ENCODE assay signal across 16 cellular contexts in genomic region chr6:35087361-35088280, GRCh38. TPM values are rescaled to one million over a fixed set of nuclear protein-coding genes. Genes with fewer than 3 reads are reported as not detected.
DNase-seq lines count a peak whose midpoint lies in the region; ATAC-seq, FAIRE-seq and TF ChIP-seq lines count a peak whose summit lies in the region.
"Had no signal": no experiment of that assay in that cellular context is flagged by ENCODE, and none has a peak within 500 bp of the region (broad histone marks: within the 10 kb centered on the region; RNA-seq: fewer than 3 reads in every experiment).

No MANE protein-coding gene starts in this region.

- no peak overlapping the region for H2AK5ac ChIP-seq in trophoblast cell (ENCODE audit: low read length)

- H4K12ac ChIP-seq in trophoblast cell (ENCODE audit: low read depth, low read length), result no peak overlapping the region

- H3K27ac ChIP-seq in ascending aorta, result peak overlapping the region; percentile 74 to 78
- peak overlapping the region; percentile 76 for H3K27ac ChIP-seq in stomach smooth muscle (ENCODE audit: low read length)
- no peak overlapping the region for H3K27ac ChIP-seq in trophoblast cell (ENCODE audit: low read depth, low read length)
- H3K27ac ChIP-seq: C4-2B had no signal

- no peaks in the 10 kb centered on the region for H3K9me3 ChIP-seq in ascending aorta
- no peaks in the 10 kb centered on the region for H3K9me3 ChIP-seq in stomach smooth muscle (ENCODE audit: control insufficient read depth in 2 of 2, low read length in 2 of 2)
- H3K9me3 ChIP-seq in trophoblast cell (ENCODE audit: insufficient read depth, low read depth, low read length), result peaks cover 2% of the 10 kb centered on the region
- H3K9me3 ChIP-seq: stomach had no signal

- intact Hi-C loops in ascending aorta (cut with DNase I) (loop anchor here (5.0 kb wide), 1 partner anchor 100 kb away; no protein-coding TSS in a partner anchor), left ventricle myocardium superior (cut with micrococcal nuclease) (no loop called here)

- WGBS in trophoblast cell (ENCODE audit: extremely low coverage, insufficient coverage, insufficient read length), result no CpG with 5 or more reads among the region's 22 CpGs

- peak; percentile 11 for DNase-seq in GM12892 (ENCODE audit: insufficient read length)
- peak in 1 of 2 donors; percentile 63 for DNase-seq in ascending aorta (ENCODE audit: low spot score in 2 of 2)
- DNase-seq in left ventricle myocardium superior, result peak; percentile 66
- DNase-seq in HTR-8/SVneo (ENCODE audit: insufficient read length, low spot score), result no peak
- DNase-seq in trophoblast cell, result no peak
- DNase-seq in NCI-H2029 (lab: John Stamatoyannopoulos, UW), result no peak
- DNase-seq: activated CD4-positive, alpha-beta T cell treated with anti-CD3 and anti-CD28 coated beads, Interleukin-2, amount 50 U/mL, for 48 hours; DMS53; hippocampal formation; NCI-H146; NCI-H446 treated with DMSO at 0.1 percent for 48 hours; stomach had no signal

- no peak overlapping the region for H3K14ac ChIP-seq in trophoblast cell (ENCODE audit: low read length)

- peak; percentile 76 for ATAC-seq in left ventricle myocardium superior
- ATAC-seq: activated T-helper 17 cell treated with anti-CD3 and anti-CD28 coated beads, Interleukin-2, amount 50 U/mL, for 72 hours had no signal

- H3K4me1 ChIP-seq in ascending aorta (peaks cover 29 to 51% of the 10 kb centered on the region in 2 donors), stomach smooth muscle (ENCODE audit: control insufficient read depth, insufficient read depth, low read length) (peaks cover 78% of the 10 kb centered on the region), trophoblast cell (ENCODE audit: control insufficient read depth in 1 of 2, insufficient read depth in 2 of 2, low read length in 2 of 2) (peaks cover 0 to 4% of the 10 kb centered on the region in 2 experiments)

- H2AFZ ChIP-seq in trophoblast cell (ENCODE audit: insufficient read depth, low read length, poor library complexity), result no peak overlapping the region

- no peak for FAIRE-seq in GM12892 (lab: Jason Lieb, UNC)
- FAIRE-seq in HTR-8/SVneo (lab: Jason Lieb, UNC), result no peak

- H3K4me3 ChIP-seq in ascending aorta, result no peak overlapping the region
- H3K4me3 ChIP-seq in stomach smooth muscle (ENCODE audit: low read length in 2 of 2), result no peak overlapping the region
- no peak overlapping the region for H3K4me3 ChIP-seq in trophoblast cell (ENCODE audit: low read depth, low read length)
- H3K4me3 ChIP-seq: stomach had no signal

- no peaks in the 10 kb centered on the region for H3K79me1 ChIP-seq in trophoblast cell (ENCODE audit: low read length)

- no peak overlapping the region for H4K8ac ChIP-seq in trophoblast cell (ENCODE audit: low read depth, low read length)

- H3K23ac ChIP-seq in trophoblast cell (ENCODE audit: low read length), result no peak overlapping the region

- H3K9ac ChIP-seq in stomach smooth muscle (ENCODE audit: low read length in 2 of 2) (no peak overlapping the region), trophoblast cell (ENCODE audit: low read length) (no peak overlapping the region)

- H2BK120ac ChIP-seq in trophoblast cell (ENCODE audit: insufficient read depth, low read length, poor library complexity), result no peak overlapping the region

- H3K27me3 ChIP-seq in ascending aorta (no peaks in the 10 kb centered on the region), stomach smooth muscle (ENCODE audit: control insufficient read depth in 1 of 2, insufficient read depth in 2 of 2, low read length in 2 of 2) (no peaks in the 10 kb centered on the region), trophoblast cell (ENCODE audit: insufficient read depth, low read length) (no peaks in the 10 kb centered on the region)
- H3K27me3 ChIP-seq: stomach had no signal

- no peak overlapping the region for H2BK5ac ChIP-seq in trophoblast cell (ENCODE audit: low read depth, low read length, poor library complexity)

- TF ChIP-seq POLR2A in GM12892 (IDR thresholded peaks at IDR 0.05; ENCODE audit: low read depth, low read length), result no peak

- no peak overlapping the region for H4K91ac ChIP-seq in trophoblast cell (ENCODE audit: low read depth, low read length)

- no peak overlapping the region for H2BK12ac ChIP-seq in trophoblast cell (ENCODE audit: low read length)

- no peak overlapping the region for H3K18ac ChIP-seq in trophoblast cell (ENCODE audit: low read length)

- peaks cover 63 to 68% of the 10 kb centered on the region in 2 donors for H3K36me3 ChIP-seq in ascending aorta
- peaks cover 55 to 62% of the 10 kb centered on the region in 2 donors for H3K36me3 ChIP-seq in stomach smooth muscle (ENCODE audit: control insufficient read depth in 2 of 2, insufficient read depth in 2 of 2, low read length in 2 of 2)
- peaks cover 87 to 89% of the 10 kb centered on the region in 2 experiments for H3K36me3 ChIP-seq in trophoblast cell (ENCODE audit: control insufficient read depth in 1 of 2, insufficient read depth in 2 of 2, low read length in 2 of 2)

- H3K4me2 ChIP-seq in trophoblast cell (ENCODE audit: low read length), result no peak overlapping the region

- H3K4ac ChIP-seq in trophoblast cell (ENCODE audit: low read depth, low read length), result no peak overlapping the region

- no peak for TF ChIP-seq CTCF in ascending aorta (IDR thresholded peaks at IDR 0.05)

- H3K79me2 ChIP-seq in trophoblast cell (ENCODE audit: control insufficient read depth, insufficient read depth, low read length, poor library complexity), result no peaks in the 10 kb centered on the region

RNA-seq across cellular contexts. Expression of gene TCP11, which starts 53.5 kb away (rescaled TPM):
- polyA plus RNA-seq in GM12892 (2012; ENCODE audit: missing spikeins), result not detected
- total RNA-seq in ascending aorta (0.43 TPM), left ventricle myocardium superior (not detected)
- polyA plus RNA-seq in trophoblast cell (2013), result 0.06 and 0.08 TPM in 2 replicates
- total RNA-seq: activated T-helper 17 cell treated with anti-CD3 and anti-CD28 coated beads, Interleukin-2, amount 50 U/mL, for 72 hours; OCI-LY7 had no signal

Comparison
In these comparisons a context has a peak if more than half of its experiments do, and no peak if none do; other contexts are left out.
1. DNase-seq: peak in GM12892 (single experiment) and left ventricle myocardium superior (single experiment); none in HTR-8/SVneo (single experiment), trophoblast cell (0 of 2) and NCI-H2029 (single experiment).